Comparison of ENCODE assay signal across 23 cellular contexts in the genomic region with DNA sequence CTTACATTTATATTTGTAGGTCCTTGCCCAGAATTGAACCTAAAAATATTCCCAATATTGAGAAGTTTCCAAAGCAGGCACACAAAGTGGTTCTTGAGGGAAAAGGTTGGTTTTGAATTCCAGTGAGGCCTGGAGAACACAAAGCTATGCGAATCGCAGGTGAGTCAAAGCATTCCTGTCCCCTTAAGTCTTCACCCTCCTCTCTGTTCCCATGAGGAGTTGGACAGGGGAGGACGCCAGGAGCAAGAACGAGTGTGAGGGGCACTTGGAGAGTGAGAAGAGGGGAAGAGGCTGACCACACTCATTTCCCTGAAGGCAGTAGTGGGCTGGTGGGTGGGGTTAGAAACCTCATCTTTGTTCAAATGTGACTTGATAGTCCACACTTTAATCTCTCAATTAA.
"Had no signal": no experiment of that assay in that cellular context is flagged by ENCODE, and none has a peak within 500 bp of the region (broad histone marks: within the 10 kb centered on the region; RNA-seq: fewer than 3 reads in every experiment).

No MANE protein-coding gene starts in this region.

- ATAC-seq: mucosa of descending colon; naive thymus-derived CD4-positive, alpha-beta T cell; natural killer cell treated with Interleukin-12 subunit alpha and Interleukin-12 subunit beta and Interleukin-15 and Interleukin-18, amount 100 ng/mL, for 72 hours; right lobe of liver; stimulated activated naive B cell treated with anti-CD40 and anti-IgM and Interleukin-4, amounts not matched to agents 10 μg/mL and 1 μg/mL and 100 μg/mL, for 72 hours; stimulated activated naive CD8-positive, alpha-beta T cell treated with anti-CD3 and anti-CD28 coated beads, Interleukin-15, Interleukin-2, amounts not matched to agents 100 U/mL and 50 U/mL, for 24 hours had no signal

- H3K36me3 Mint-ChIP-seq: immature natural killer cell; natural killer cell treated with Interleukin-12 subunit alpha and Interleukin-12 subunit beta and Interleukin-15 and Interleukin-18, amount 100 ng/mL, for 72 hours; stimulated activated naive B cell treated with anti-CD40 and anti-IgM and Interleukin-4, amounts not matched to agents 10 μg/mL and 1 μg/mL and 100 μg/mL, for 72 hours had no signal

- H3K9me3 Mint-ChIP-seq: immature natural killer cell; stimulated activated naive B cell treated with anti-CD40 and anti-IgM and Interleukin-4, amounts not matched to agents 10 μg/mL and 1 μg/mL and 100 μg/mL, for 72 hours had no signal

- H3K27me3 ChIP-seq: ovary, right atrium auricular region, right lobe of liver, stomach, testis, thyroid gland, transverse colon, upper lobe of left lung, vagina had no signal

- H3K27ac Mint-ChIP-seq: immature natural killer cell; progenitor cell of endocrine pancreas; stimulated activated naive B cell treated with anti-CD40 and anti-IgM and Interleukin-4, amounts not matched to agents 10 μg/mL and 1 μg/mL and 100 μg/mL, for 72 hours had no signal

- H3K4me2 ChIP-seq: smooth muscle cell had no signal

- H3K4me3 Mint-ChIP-seq: immature natural killer cell; naive thymus-derived CD4-positive, alpha-beta T cell; natural killer cell treated with Interleukin-12 subunit alpha and Interleukin-12 subunit beta and Interleukin-15 and Interleukin-18, amount 100 ng/mL, for 72 hours; stimulated activated naive B cell treated with anti-CD40 and anti-IgM and Interleukin-4, amounts not matched to agents 10 μg/mL and 1 μg/mL and 100 μg/mL, for 72 hours had no signal

- H3K9me3 ChIP-seq: left ventricle myocardium inferior, mucosa of descending colon, ovary, right atrium auricular region, right lobe of liver, stomach, testis, thyroid gland, transverse colon, upper lobe of left lung, vagina had no signal

- H3K4me1 Mint-ChIP-seq: stimulated activated naive B cell treated with anti-CD40 and anti-IgM and Interleukin-4, amounts not matched to agents 10 μg/mL and 1 μg/mL and 100 μg/mL, for 72 hours had no signal

- H3K27ac ChIP-seq: left ventricle myocardium inferior, ovary, right atrium auricular region, right lobe of liver, stomach, testis, thyroid gland, transverse colon, upper lobe of left lung, vagina had no signal

- H3K4me1 ChIP-seq: left ventricle myocardium inferior, right atrium auricular region, right lobe of liver, stomach, testis, thyroid gland, transverse colon, upper lobe of left lung, vagina had no signal

- H3K27me3 Mint-ChIP-seq: naive thymus-derived CD4-positive, alpha-beta T cell; natural killer cell treated with Interleukin-12 subunit alpha and Interleukin-12 subunit beta and Interleukin-15 and Interleukin-18, amount 100 ng/mL, for 72 hours had no signal

- H3K4me3 ChIP-seq: left ventricle myocardium inferior, lung, mucosa of descending colon, ovary, right atrium auricular region, right lobe of liver, smooth muscle cell, stomach, testis, thyroid gland, transverse colon, upper lobe of left lung, vagina had no signal

- H3K36me3 ChIP-seq: left ventricle myocardium inferior, ovary, right atrium auricular region, right lobe of liver, stomach, thyroid gland, transverse colon, upper lobe of left lung, vagina had no signal

- DNase-seq: hypothalamus; immature natural killer cell; left ventricle myocardium inferior; midbrain; mucosa of descending colon; naive thymus-derived CD4-positive, alpha-beta T cell; ovary; right lobe of liver; stimulated activated CD4-positive, alpha-beta T cell treated with anti-CD3 and anti-CD28 coated beads, Interleukin-1b, Interleukin-23, amount 100 ng/mL, for 48 hours; stimulated activated CD4-positive, alpha-beta T cell treated with anti-CD3 and anti-CD28 coated beads, Interleukin-4, amount 100 ng/mL, for 1 hour; stimulated activated naive B cell treated with anti-CD40 and anti-IgM and Interleukin-4, amounts not matched to agents 10 μg/mL and 1 μg/mL and 100 μg/mL, for 72 hours; stimulated activated naive CD8-positive, alpha-beta T cell treated with anti-CD3 and anti-CD28 coated beads, Interleukin-15, Interleukin-2, amounts not matched to agents 100 U/mL and 50 U/mL, for 24 hours; stomach; testis; thyroid gland; transverse colon; upper lobe of left lung had no signal
